In genomic region chr10:8061274-8062211, GRCh38 we compare ENCODE assay signal across 10 cellular contexts. TPM values are rescaled to one million over a fixed set of nuclear protein-coding genes. Genes with fewer than 3 reads are reported as not detected.
DNase-seq lines count a peak whose midpoint lies in the region; ATAC-seq and TF ChIP-seq lines count a peak whose summit lies in the region.
"Had no signal": no experiment of that assay in that cellular context is flagged by ENCODE, and none has a peak within 500 bp of the region (broad histone marks: within the 10 kb centered on the region; RNA-seq: fewer than 3 reads in every experiment).

No MANE protein-coding gene starts in this region.

- H3K4me1 Mint-ChIP-seq in neural progenitor cell, result peaks cover 44% of the 10 kb centered on the region

- WGBS in psoas muscle, 3 donors, result 74 to 80% (median 79%) methylated on average over 16 to 17 of the region's 17 CpGs

- peak overlapping the region; percentile 32; the same call in 1 of the 2 replicates for H2AFZ ChIP-seq in DND-41 (ENCODE audit: low read depth, low read length)
- no peak overlapping the region for H2AFZ ChIP-seq in Loucy (ENCODE audit: low read length)
- no peak overlapping the region for H2AFZ ChIP-seq in neural progenitor cell (replicated peaks)

- H3K27ac Mint-ChIP-seq in activated naive CD4-positive, alpha-beta T cell treated with anti-CD3 and anti-CD28 coated beads, Interleukin-2, amount 50 U/mL, for 72 hours, result peak overlapping the region; percentile 19 to 93
- H3K27ac Mint-ChIP-seq in neural progenitor cell, result no peak overlapping the region

- intact Hi-C loops in psoas muscle (cut with DNase I), result no loop called here

- no peak overlapping the region for H3K4me3 Mint-ChIP-seq in neural progenitor cell

- TF ChIP-seq CTCF in DND-41 (IDR thresholded peaks at IDR 0.05; ENCODE audit: borderline replicate concordance, extremely low read depth, low read length, poor library complexity, severe bottlenecking) (no peak), Loucy (conservative IDR thresholded peaks at IDR 0.05; ENCODE audit: low read length) (no peak), neural progenitor cell (IDR thresholded peaks at IDR 0.05) (no peak), psoas muscle (IDR thresholded peaks at IDR 0.05) (no peak)

- H3K36me3 ChIP-seq in DND-41 (ENCODE audit: insufficient read depth, low read length) (peaks cover 94% of the 10 kb centered on the region), Loucy (ENCODE audit: insufficient read depth, low read length) (peaks cover 96% of the 10 kb centered on the region), neural progenitor cell (no peaks in the 10 kb centered on the region), psoas muscle (ENCODE audit: insufficient read depth in 1 of 2, low read depth in 1 of 2) (no peaks in the 10 kb centered on the region)

- peaks cover 20 to 74% of the 10 kb centered on the region in 2 donors for H3K36me3 Mint-ChIP-seq in activated naive CD4-positive, alpha-beta T cell treated with anti-CD3 and anti-CD28 coated beads, Interleukin-2, amount 50 U/mL, for 72 hours
- H3K36me3 Mint-ChIP-seq in neural progenitor cell, result no peaks in the 10 kb centered on the region

- H3K4me3 ChIP-seq in DND-41 (ENCODE audit: low read depth in 1 of 2, low read length in 2 of 2) (peak overlapping the region; percentile 18 to 65; a peak in 3 of 4 replicates), Loucy (ENCODE audit: low read length, poor library complexity, severe bottlenecking) (peak overlapping the region; percentile 97), neural progenitor cell (peak overlapping the region; percentile 27), psoas muscle (no peak overlapping the region)

- peaks cover 81% of the 10 kb centered on the region for H3K27me3 Mint-ChIP-seq in neural progenitor cell (ENCODE audit: insufficient read depth, low read depth)

- peak overlapping the region; percentile 95 for H3K27ac ChIP-seq in DND-41 (ENCODE audit: low read length)
- H3K27ac ChIP-seq in neural progenitor cell, result no peak overlapping the region
- no peak overlapping the region for H3K27ac ChIP-seq in psoas muscle

- H3K4me1 ChIP-seq in DND-41 (ENCODE audit: insufficient read depth, low read length) (peaks cover 89% of the 10 kb centered on the region), Loucy (ENCODE audit: insufficient read depth, low read length, poor library complexity, severe bottlenecking) (peaks cover 54% of the 10 kb centered on the region), neural progenitor cell (peaks cover 58% of the 10 kb centered on the region), psoas muscle (no peaks in the 10 kb centered on the region)

- DNase-seq in DND-41 (peak; percentile 82), neural progenitor cell (ENCODE audit: low spot score) (peak; percentile 50), psoas muscle (no peak), occipital lobe (lab: John Stamatoyannopoulos, UW) (no peak), COR-L47 (lab: John Stamatoyannopoulos, UW) (no peak), ACHN (no peak)
- DNase-seq in activated naive CD4-positive, alpha-beta T cell treated with anti-CD3 and anti-CD28 coated beads, Interleukin-2, amount 50 U/mL, for 72 hours (ENCODE audit: low spot score in 2 of 2), result peak in 1 of 2 donors; percentile 84
- DNase-seq: MM.1S, T-helper 9 cell had no signal

- H3K79me2 ChIP-seq in DND-41 (ENCODE audit: insufficient read depth, low read length) (peaks cover 99% of the 10 kb centered on the region), Loucy (ENCODE audit: insufficient read depth, low read length) (peaks cover 100% of the 10 kb centered on the region), neural progenitor cell (ENCODE audit: low read depth) (no peaks in the 10 kb centered on the region)

- no peaks in the 10 kb centered on the region for H3K27me3 ChIP-seq in DND-41 (ENCODE audit: insufficient read depth, low read length, poor library complexity)
- H3K27me3 ChIP-seq in Loucy (ENCODE audit: insufficient read depth, low read length, poor library complexity, severe bottlenecking), result peaks cover 12% of the 10 kb centered on the region
- peaks cover 100% of the 10 kb centered on the region for H3K27me3 ChIP-seq in neural progenitor cell
- peaks cover 0 to 78% (median 26%) of the 10 kb centered on the region in 3 donors for H3K27me3 ChIP-seq in psoas muscle (ENCODE audit: insufficient read depth in 3 of 3, low read length in 2 of 3)

- ATAC-seq in DND-41 (ENCODE audit: insufficient read depth, low read depth), result peak; percentile 55
- peak; percentile 27 to 66 for ATAC-seq in activated naive CD4-positive, alpha-beta T cell treated with anti-CD3 and anti-CD28 coated beads, Interleukin-2, amount 50 U/mL, for 72 hours
- ATAC-seq in psoas muscle, result no peak

- H3K9me2 ChIP-seq in Loucy (replicated peaks; ENCODE audit: low read depth, low read length), result no peaks in the 10 kb centered on the region

- H3K4me2 ChIP-seq in DND-41 (ENCODE audit: insufficient read depth, low read length), result peak overlapping the region; percentile 70
- H3K4me2 ChIP-seq in Loucy (ENCODE audit: low read depth, low read length, poor library complexity, severe bottlenecking), result peak overlapping the region; percentile 85
- peak overlapping the region; percentile 72 for H3K4me2 ChIP-seq in neural progenitor cell

- H3K9me3 ChIP-seq in DND-41 (ENCODE audit: insufficient read depth, low read length, severe bottlenecking) (no peaks in the 10 kb centered on the region), Loucy (ENCODE audit: insufficient read depth, low read depth, low read length) (no peaks in the 10 kb centered on the region), neural progenitor cell (ENCODE audit: low read depth) (no peaks in the 10 kb centered on the region), psoas muscle (no peaks in the 10 kb centered on the region)

- in situ Hi-C loops in ACHN (cut with HindIII; ENCODE audit: low pct_ligation_motif_present, low pct_unique_long_range_greater_than_20kb, low sequenced_read_pairs), result no loop called here

- no peaks in the 10 kb centered on the region for H3K9me3 Mint-ChIP-seq in activated naive CD4-positive, alpha-beta T cell treated with anti-CD3 and anti-CD28 coated beads, Interleukin-2, amount 50 U/mL, for 72 hours
- no peaks in the 10 kb centered on the region for H3K9me3 Mint-ChIP-seq in neural progenitor cell

- H4K20me1 ChIP-seq in DND-41 (ENCODE audit: insufficient read depth, low read length), result peaks cover 69% of the 10 kb centered on the region
- peaks cover 91% of the 10 kb centered on the region for H4K20me1 ChIP-seq in Loucy (ENCODE audit: insufficient read depth, low read length, poor library complexity, severe bottlenecking)
- H4K20me1 ChIP-seq in neural progenitor cell (ENCODE audit: low read depth), result peaks cover 61% of the 10 kb centered on the region

- H3F3A ChIP-seq in Loucy (ENCODE audit: low read depth), result peaks cover 18% of the 10 kb centered on the region
- H3F3A ChIP-seq in neural progenitor cell (ENCODE audit: low read depth), result peaks cover 72% of the 10 kb centered on the region

- peak overlapping the region; percentile 94 for H3K9ac ChIP-seq in DND-41 (ENCODE audit: low read depth, low read length)
- H3K9ac ChIP-seq in Loucy (ENCODE audit: low read depth, low read length, poor library complexity, severe bottlenecking), result peak overlapping the region; percentile 99
- H3K9ac ChIP-seq in neural progenitor cell, result no peak overlapping the region

RNA-seq across cellular contexts. Expression of gene GATA3, which starts 7.1 kb away (rescaled TPM):
- 10 to 100 TPM in 1 of 2 donors, 1 to 10 TPM in 1; 5.7 to 28.9 TPM for total RNA-seq in activated naive CD4-positive, alpha-beta T cell treated with anti-CD3 and anti-CD28 coated beads, Interleukin-2, amount 50 U/mL, for 72 hours
- total RNA-seq in neural progenitor cell (ENCODE audit: low replicate concordance) (0.09 TPM in 1 of 2 replicates, not detected in the other), psoas muscle (1 to 10 TPM in 2 of 4 donors, under 1 TPM in 2; 0.64 to 1.8 (median 0.89) TPM), occipital lobe (not detected)
- polyA plus RNA-seq in psoas muscle, result 1 to 10 TPM in 1 of 3 donors, under 1 TPM in 2; 0.64 to 1.2 (median 0.74) TPM

Comparison
In these comparisons a context has a peak if more than half of its experiments do, and no peak if none do; other contexts are left out.
1. ATAC-seq: peak in DND-41 (single experiment) and activated naive CD4-positive, alpha-beta T cell treated with anti-CD3 and anti-CD28 coated beads, Interleukin-2, amount 50 U/mL, for 72 hours (2 of 2); none in psoas muscle (0 of 4).
2. DNase-seq: peak in DND-41 (single experiment) and neural progenitor cell (single experiment); none in psoas muscle (0 of 2), occipital lobe (single experiment), COR-L47 (single experiment) and ACHN (single experiment).
3. Peak in every context shown above with its lines, with median percentiles within 50 percentile points of each other: H3K4me2 ChIP-seq.